8 cellular contexts compared by ENCODE assay signal in genomic region chr11:67262731-67263675, GRCh38. TPM values are rescaled to one million over a fixed set of nuclear protein-coding genes. Genes with fewer than 3 reads are reported as not detected.
DNase-seq lines count a peak whose midpoint lies in the region; ATAC-seq and TF ChIP-seq lines count a peak whose summit lies in the region.

No MANE protein-coding gene starts in this region.

- peaks cover 6% of the 10 kb centered on the region for H3K36me3 ChIP-seq in lower lobe of right lung

- intact Hi-C loops in activated CD4-positive, alpha-beta T cell treated with anti-CD3 and anti-CD28 coated beads, Interleukin-2, amount 10 ng/mL, durations not matched to agents 24 days and 14 days (cut with micrococcal nuclease) = loop anchor here (1.0 to 10.0 kb wide), 3 partner anchors 22 to 1608 kb away; no protein-coding TSS in a partner anchor
- intact Hi-C loops in dorsolateral prefrontal cortex (cut with DNase I) (loop anchor here (1.0 to 10.0 kb wide), 3 partner anchors 54 to 148 kb away; partner anchors contain the start of gene KDM2A (in 1 of the 2)), lower lobe of right lung (cut with DNase I) (loop anchor here (10.0 kb wide), 1 partner anchor 52 kb away; no protein-coding TSS in a partner anchor)

- peaks cover 16% of the 10 kb centered on the region for H3K36me3 Mint-ChIP-seq in activated CD4-positive, alpha-beta T cell treated with anti-CD3 and anti-CD28 coated beads, Interleukin-2, amount 10 ng/mL, durations not matched to agents 24 days and 14 days (ENCODE audit: low read depth)

- H3K4me3 Mint-ChIP-seq in activated CD4-positive, alpha-beta T cell treated with anti-CD3 and anti-CD28 coated beads, Interleukin-2, amount 10 ng/mL, durations not matched to agents 24 days and 14 days = peak overlapping the region; percentile 64

- peak overlapping the region; percentile 83 for H3K27ac Mint-ChIP-seq in activated CD4-positive, alpha-beta T cell treated with anti-CD3 and anti-CD28 coated beads, Interleukin-2, amount 10 ng/mL, durations not matched to agents 24 days and 14 days

- TF ChIP-seq CTCF in dorsolateral prefrontal cortex (IDR thresholded peaks at IDR 0.05 in 54 of 56, conservative IDR thresholded peaks at IDR 0.05 in 2 of 56; ENCODE audit: low read depth in 1 of 56, partially characterized antibody in 56 of 56) (peak; percentile 55 to 93 (median 84)), lower lobe of right lung (IDR thresholded peaks at IDR 0.05) (peak; percentile 80)

- H3K4me3 ChIP-seq in dorsolateral prefrontal cortex (peak overlapping the region in 20 of 59 donors; percentile 2 to 35 (median 13)), lower lobe of right lung (peak overlapping the region; percentile 11)

- no peaks in the 10 kb centered on the region for H3K9me3 ChIP-seq in lower lobe of right lung

- peak; percentile 74 for DNase-seq in COR-L47 (lab: John Stamatoyannopoulos, UW)
- peak; percentile 76 for DNase-seq in NCI-H748 treated with DMSO at 0.1 percent for 48 hours (lab: John Stamatoyannopoulos, UW)
- peak; percentile 93 for DNase-seq in activated CD4-positive, alpha-beta T cell treated with anti-CD3 and anti-CD28 coated beads, Interleukin-2, amount 10 ng/mL, durations not matched to agents 24 days and 14 days
- DNase-seq in dorsolateral prefrontal cortex = peak; percentile 65 to 86 (median 76)
- peak; percentile 88 for DNase-seq in lower lobe of right lung
- DNase-seq in stimulated activated CD8-positive, alpha-beta memory T cell treated with anti-CD3 and anti-CD28 coated beads, Interleukin-7, amount 100 ng/mL, for 1 hour (ENCODE audit: low read depth in 2 of 2) = peak; percentile 49 to 52

- peaks cover 46% of the 10 kb centered on the region for H3K4me1 Mint-ChIP-seq in activated CD4-positive, alpha-beta T cell treated with anti-CD3 and anti-CD28 coated beads, Interleukin-2, amount 10 ng/mL, durations not matched to agents 24 days and 14 days

- peaks cover 40% of the 10 kb centered on the region for H3K4me1 ChIP-seq in lower lobe of right lung

- H3K27me3 ChIP-seq in dorsolateral prefrontal cortex (no peaks in the 10 kb centered on the region), lower lobe of right lung (ENCODE audit: low read depth) (no peaks in the 10 kb centered on the region)

- peak; percentile 34 for ATAC-seq in HG03108 (IDR thresholded peaks at IDR 0.05; ENCODE audit: unreplicated experiment)
- ATAC-seq in lower lobe of right lung = peak; percentile 80 to 82
- no peak for ATAC-seq in GM19351 (IDR thresholded peaks at IDR 0.05; ENCODE audit: unreplicated experiment)

- peak overlapping the region in 37 of 59 donors; percentile 5 to 75 (median 45) for H3K27ac ChIP-seq in dorsolateral prefrontal cortex
- peak overlapping the region; percentile 53 for H3K27ac ChIP-seq in lower lobe of right lung

- H3K9me3 Mint-ChIP-seq in activated CD4-positive, alpha-beta T cell treated with anti-CD3 and anti-CD28 coated beads, Interleukin-2, amount 10 ng/mL, durations not matched to agents 24 days and 14 days = no peaks in the 10 kb centered on the region

- no peaks in the 10 kb centered on the region for H3K27me3 Mint-ChIP-seq in activated CD4-positive, alpha-beta T cell treated with anti-CD3 and anti-CD28 coated beads, Interleukin-2, amount 10 ng/mL, durations not matched to agents 24 days and 14 days

RNA-seq across cellular contexts. Expression of gene GRK2, which starts 3.3 kb away (rescaled TPM):
- total RNA-seq in activated CD4-positive, alpha-beta T cell treated with anti-CD3 and anti-CD28 coated beads, Interleukin-2, amount 10 ng/mL, durations not matched to agents 24 days and 14 days = 244 and 248 TPM in 2 replicates
- total RNA-seq in dorsolateral prefrontal cortex (100 to 1,000 TPM in 93 of 120 experiments, 10 to 100 TPM in 27; 63.9 to 144 (median 111) TPM), lower lobe of right lung (101 TPM)

RNA-seq across cellular contexts. Expression of gene ANKRD13D, which starts 26.1 kb away (rescaled TPM):
- total RNA-seq in activated CD4-positive, alpha-beta T cell treated with anti-CD3 and anti-CD28 coated beads, Interleukin-2, amount 10 ng/mL, durations not matched to agents 24 days and 14 days = 114 and 124 TPM in 2 replicates
- total RNA-seq in dorsolateral prefrontal cortex = 100 to 1,000 TPM in 5 of 120 experiments, 10 to 100 TPM in 115; 54.5 to 110 (median 77.3) TPM
- 66.9 TPM for total RNA-seq in lower lobe of right lung

RNA-seq across cellular contexts. Expression of gene SSH3, which starts 40.3 kb away (rescaled TPM):
- total RNA-seq in activated CD4-positive, alpha-beta T cell treated with anti-CD3 and anti-CD28 coated beads, Interleukin-2, amount 10 ng/mL, durations not matched to agents 24 days and 14 days = 7.1 and 8.1 TPM in 2 replicates
- 10 to 100 TPM; 15.0 to 46.9 (median 26.2) TPM for total RNA-seq in dorsolateral prefrontal cortex
- total RNA-seq in lower lobe of right lung = 37.7 TPM
